ENCODE assay signal across 7 cellular contexts in the genomic region with DNA sequence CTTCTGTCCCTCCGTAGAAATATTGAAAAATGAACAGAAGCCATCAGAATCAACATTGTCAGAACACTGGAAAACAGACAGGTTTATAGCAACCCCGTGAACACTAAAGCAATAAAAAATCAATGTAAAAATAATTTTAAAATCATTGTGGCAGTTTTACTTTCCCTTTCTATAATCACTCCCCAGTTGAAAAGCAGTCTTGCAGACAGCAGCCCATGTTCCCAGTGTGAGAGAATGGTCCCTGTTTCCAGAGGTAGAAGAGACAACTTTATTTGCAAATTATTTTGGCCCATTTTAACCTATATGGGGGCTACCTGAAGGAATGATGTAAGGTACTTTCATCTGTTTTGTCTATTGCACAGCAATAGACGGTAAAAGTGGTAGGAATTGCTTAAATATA.
"Had no signal": no experiment of that assay in that cellular context is flagged by ENCODE, and none has a peak within 500 bp of the region (broad histone marks: within the 10 kb centered on the region; RNA-seq: fewer than 3 reads in every experiment).

No MANE protein-coding gene starts in this region.

- H3K27ac ChIP-seq: GM23248, KMS-11 had no signal

- H3K4me2 ChIP-seq: KMS-11 had no signal

- FAIRE-seq: HTR-8/SVneo had no signal

- H3K4me3 ChIP-seq: GM23248 had no signal

- DNase-seq: GM23248, GOT3, H9, HCEC 1CT, KBM-7 had no signal
